Comparison of ENCODE assay signal across 22 cellular contexts in the genomic region with DNA sequence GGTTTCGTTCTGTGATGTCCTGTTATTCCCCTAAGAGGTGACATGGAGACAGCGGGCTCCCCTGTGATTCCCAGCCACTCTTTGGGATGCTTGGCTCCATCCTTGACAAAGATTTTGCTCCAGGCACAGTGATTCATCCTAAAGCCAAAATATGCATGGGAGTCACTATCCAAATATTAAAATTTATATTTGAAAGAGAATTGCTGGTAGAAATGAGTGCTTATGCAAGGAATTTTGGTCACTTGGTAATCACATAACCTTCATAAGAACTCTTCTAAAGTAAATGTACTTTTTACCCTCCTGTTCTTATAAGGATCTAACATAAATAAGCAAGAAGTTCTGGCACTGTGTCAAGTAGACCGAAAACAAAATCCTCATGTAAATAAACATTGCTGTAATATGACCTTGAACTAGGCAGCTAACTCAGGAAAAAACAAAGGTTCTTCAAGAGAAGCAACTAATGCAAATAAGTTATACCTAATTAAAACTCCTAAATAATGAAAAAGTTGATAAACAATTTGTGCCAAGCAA.
DNase-seq lines count a peak whose midpoint lies in the region; ATAC-seq and TF ChIP-seq lines count a peak whose summit lies in the region.
"Had no signal": no experiment of that assay in that cellular context is flagged by ENCODE, and none has a peak within 500 bp of the region (broad histone marks: within the 10 kb centered on the region; RNA-seq: fewer than 3 reads in every experiment).

No MANE protein-coding gene starts in this region.

- WGBS in adrenal gland, 4 donors, result 61 to 66% (median 63%) methylated on average over 3 of the region's 3 CpGs

- H3K27me3 ChIP-seq in adipocyte (replicated peaks; ENCODE audit: control insufficient read depth, insufficient read depth, low read length) (no peaks in the 10 kb centered on the region), Karpas-422 (ENCODE audit: low read length) (no peaks in the 10 kb centered on the region), adrenal gland (no peaks in the 10 kb centered on the region)
- H3K27me3 ChIP-seq: BE2C, MG63, stomach, tibial nerve had no signal

- TF ChIP-seq POLR2A in adrenal gland (IDR thresholded peaks at IDR 0.05), result no peak

- no peak overlapping the region for H3K27ac ChIP-seq in Karpas-422 (ENCODE audit: low read length)
- no peak overlapping the region for H3K27ac ChIP-seq in adrenal gland
- H3K27ac ChIP-seq: stomach, tibial nerve had no signal

- no peak overlapping the region for H2AFZ ChIP-seq in Karpas-422 (ENCODE audit: low read length)

- H3K4me3 ChIP-seq in adipocyte (ENCODE audit: low read length), result no peak overlapping the region
- no peak overlapping the region for H3K4me3 ChIP-seq in Karpas-422 (ENCODE audit: low read length)
- no peak overlapping the region for H3K4me3 ChIP-seq in adrenal gland
- H3K4me3 ChIP-seq: MG63, stomach, tibial nerve had no signal

- H3K36me3 ChIP-seq in adipocyte (ENCODE audit: control insufficient read depth, insufficient read depth, low read length, severe bottlenecking) (no peaks in the 10 kb centered on the region), Karpas-422 (ENCODE audit: insufficient read depth, low read length) (no peaks in the 10 kb centered on the region), adrenal gland (replicated peaks in 1 of 2) (no peaks in the 10 kb centered on the region)
- H3K36me3 ChIP-seq: BE2C, MG63, stomach, tibial nerve had no signal

- peak; percentile 5 for DNase-seq in NCI-H748 (lab: John Stamatoyannopoulos, UW; ENCODE audit: unreplicated experiment)
- no peak for DNase-seq in NCI-H748 treated with DMSO at 0.1 percent for 48 hours (lab: John Stamatoyannopoulos, UW)
- DNase-seq in adipocyte (ENCODE audit: low read depth), result peak; percentile 79
- peak; percentile 56 for DNase-seq in fibroblast of peridontal ligament (ENCODE audit: extremely low read depth)
- DNase-seq in activated gamma-delta T cell (lab: John Stamatoyannopoulos, UW), result no peak
- DNase-seq in Karpas-422, result no peak
- DNase-seq in adrenal gland, result no peak
- DNase-seq: activated CD4-positive, alpha-beta T cell treated with anti-CD3 and anti-CD28 coated beads, Interleukin-2, amount 50 U/mL, for 1 hour; activated naive CD8-positive, alpha-beta T cell treated with anti-CD3 and anti-CD28 coated beads, Interleukin-2, amount 10 ng/mL, durations not matched to agents 7 days and 5 days; BE2C; dermis blood vessel endothelial cell; DND-41; MG63; naive thymus-derived CD4-positive, alpha-beta T cell; NCI-H1436 treated with DMSO at 0.1 percent for 48 hours; NK-92 treated with Interleukin-12 subunit alpha and Interleukin-12 subunit beta, amount 100 ng/mL, for 24 hours; stomach had no signal

- intact Hi-C loops in adrenal gland (cut with DNase I), result no loop called here

- H3K9me3 ChIP-seq in adipocyte (ENCODE audit: control insufficient read depth, low read length), result no peaks in the 10 kb centered on the region
- H3K9me3 ChIP-seq in Karpas-422 (ENCODE audit: low read length), result no peaks in the 10 kb centered on the region
- H3K9me3 ChIP-seq in adrenal gland (replicated peaks in 1 of 3), result no peaks in the 10 kb centered on the region
- H3K9me3 ChIP-seq: BE2C, MG63, stomach, tibial nerve had no signal

- no peak overlapping the region for H3K9ac ChIP-seq in adipocyte (ENCODE audit: low read length)
- no peak overlapping the region for H3K9ac ChIP-seq in Karpas-422 (ENCODE audit: low read length)

- no peak for TF ChIP-seq CTCF in adrenal gland (IDR thresholded peaks at IDR 0.05)

- no peaks in the 10 kb centered on the region for H3K9me2 ChIP-seq in Karpas-422 (replicated peaks; ENCODE audit: insufficient read depth, low read length)

- H3K4me1 ChIP-seq in adipocyte (ENCODE audit: control insufficient read depth, insufficient read depth, low read length) (no peaks in the 10 kb centered on the region), Karpas-422 (ENCODE audit: low read length) (no peaks in the 10 kb centered on the region), adrenal gland (replicated peaks in 1 of 2) (no peaks in the 10 kb centered on the region)
- H3K4me1 ChIP-seq: stomach, tibial nerve had no signal

- no peaks in the 10 kb centered on the region for H3K79me2 ChIP-seq in Karpas-422 (ENCODE audit: low read length)

- H4K20me1 ChIP-seq in Karpas-422 (ENCODE audit: insufficient read depth, low read depth, low read length), result no peaks in the 10 kb centered on the region

- H3K4me2 ChIP-seq in Karpas-422 (ENCODE audit: low read depth, low read length, poor library complexity, severe bottlenecking), result no peak overlapping the region

- no peak for ATAC-seq in HG02642 (IDR thresholded peaks at IDR 0.05; ENCODE audit: poor library complexity, unreplicated experiment)
- ATAC-seq: activated T-helper 17 cell treated with anti-CD3 and anti-CD28 coated beads, Interleukin-2, amount 50 U/mL, for 72 hours; left lobe of liver; naive thymus-derived CD4-positive, alpha-beta T cell; Panc1 had no signal

Comparison
In these comparisons a context has a peak if more than half of its experiments do, and no peak if none do; other contexts are left out.
1. DNase-seq: peak in NCI-H748 (single experiment), adipocyte (single experiment) and fibroblast of peridontal ligament (single experiment); none in NCI-H748 treated with DMSO at 0.1 percent for 48 hours (single experiment), activated gamma-delta T cell (single experiment), Karpas-422 (single experiment) and adrenal gland (0 of 7).